8 cellular contexts compared by ENCODE assay signal in the genomic region with DNA sequence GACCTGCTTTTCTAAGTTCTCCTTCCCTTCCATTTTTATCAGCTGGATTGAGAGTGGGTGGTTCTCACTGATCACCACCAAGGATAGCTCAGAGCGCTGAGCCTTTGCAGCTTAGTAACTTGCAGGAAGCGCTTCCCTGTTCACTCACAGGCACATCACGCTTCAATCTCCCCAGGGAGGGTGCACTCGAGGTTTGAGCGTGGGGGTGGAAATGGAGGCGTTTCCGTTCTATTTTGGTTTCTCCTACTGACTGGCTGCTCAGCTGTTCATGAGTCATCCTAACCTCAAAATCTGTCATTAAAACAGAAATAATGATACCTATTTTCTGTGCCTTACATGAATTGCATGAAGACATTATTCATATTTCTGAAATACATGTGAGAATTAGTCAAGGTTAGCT.
DNase-seq lines count a peak whose midpoint lies in the region; ATAC-seq and TF ChIP-seq lines count a peak whose summit lies in the region.

No MANE protein-coding gene starts in this region.

- H3K36me3 Mint-ChIP-seq in Calu3 (ENCODE audit: insufficient read depth, unreplicated experiment): no peaks in the 10 kb centered on the region
- no peaks in the 10 kb centered on the region for H3K36me3 Mint-ChIP-seq in activated naive CD4-positive, alpha-beta T cell treated with anti-CD3 and anti-CD28 coated beads for 36 hours (ENCODE audit: low read depth)

- peak; percentile 12 for DNase-seq in Calu3
- peak; percentile 97 for DNase-seq in RPMI7951 (ENCODE audit: low read depth)
- DNase-seq in activated naive CD4-positive, alpha-beta T cell treated with anti-CD3 and anti-CD28 coated beads for 36 hours: peak; percentile 81
- DNase-seq in Right ventricle myocardium inferior (ENCODE audit: missing footprints): peak; percentile 84
- DNase-seq in putamen (ENCODE audit: low spot score): peak; percentile 92
- DNase-seq in NCI-H2196 (lab: John Stamatoyannopoulos, UW; ENCODE audit: unreplicated experiment): no peak

- BruUV-seq in Calu3 (replicated peaks; lab: Mats Ljungman, UMichigan): no TSS peak

- H3K4me3 Mint-ChIP-seq in Calu3 (ENCODE audit: low read depth, unreplicated experiment): no peak overlapping the region
- no peak overlapping the region for H3K4me3 Mint-ChIP-seq in activated naive CD4-positive, alpha-beta T cell treated with anti-CD3 and anti-CD28 coated beads for 36 hours

- intact Hi-C loops in Calu3 (cut with micrococcal nuclease; ENCODE audit: unreplicated experiment) (no loop called here), Right ventricle myocardium inferior (cut with DNase I) (loop anchor here (2.0 to 5.0 kb wide), 2 partner anchors 84 to 293 kb away; partner anchors contain the start of gene SPRY2)
- intact Hi-C loops in activated naive CD4-positive, alpha-beta T cell treated with anti-CD3 and anti-CD28 coated beads for 36 hours (cut with micrococcal nuclease): loop anchor here (2.0 to 10.0 kb wide), 4 partner anchors 66 to 642 kb away; partner anchors contain the start of genes NDFIP2, RBM26 and SPRY2

- peak; percentile 98 for ATAC-seq in GM19468 (IDR thresholded peaks at IDR 0.05; ENCODE audit: extremely low read depth, unreplicated experiment)
- peak; percentile 98 for ATAC-seq in HG03521 (IDR thresholded peaks at IDR 0.05; ENCODE audit: unreplicated experiment)
- peak; percentile 97 for ATAC-seq in Right ventricle myocardium inferior

- TF ChIP-seq CTCF in Calu3 (IDR thresholded peaks at IDR 0.05; ENCODE audit: unreplicated experiment): no peak

- H3K27ac Mint-ChIP-seq in Calu3 (ENCODE audit: unreplicated experiment): no peak overlapping the region
- H3K27ac Mint-ChIP-seq in activated naive CD4-positive, alpha-beta T cell treated with anti-CD3 and anti-CD28 coated beads for 36 hours: no peak overlapping the region

- no peaks in the 10 kb centered on the region for H3K4me1 Mint-ChIP-seq in Calu3 (ENCODE audit: low read depth, unreplicated experiment)
- peaks cover 10% of the 10 kb centered on the region for H3K4me1 Mint-ChIP-seq in activated naive CD4-positive, alpha-beta T cell treated with anti-CD3 and anti-CD28 coated beads for 36 hours (ENCODE audit: low read depth)

- CTCF ChIA-PET in Calu3 (lab: Charles Lee): no interaction called here
- CTCF ChIA-PET in activated naive CD4-positive, alpha-beta T cell treated with anti-CD3 and anti-CD28 coated beads for 36 hours (lab: Charles Lee): no interaction called here

- H3K9me3 Mint-ChIP-seq in Calu3 (ENCODE audit: low read depth, unreplicated experiment): no peaks in the 10 kb centered on the region
- no peaks in the 10 kb centered on the region for H3K9me3 Mint-ChIP-seq in activated naive CD4-positive, alpha-beta T cell treated with anti-CD3 and anti-CD28 coated beads for 36 hours

- H3K27me3 Mint-ChIP-seq in Calu3 (ENCODE audit: unreplicated experiment): no peaks in the 10 kb centered on the region
- peaks cover 5% of the 10 kb centered on the region for H3K27me3 Mint-ChIP-seq in activated naive CD4-positive, alpha-beta T cell treated with anti-CD3 and anti-CD28 coated beads for 36 hours (ENCODE audit: low read depth)
